ENCODE assay signal across 34 cellular contexts in genomic region chr13:70388935-70389334, GRCh38.
"Had no signal": no experiment of that assay in that cellular context is flagged by ENCODE, and none has a peak within 500 bp of the region (broad histone marks: within the 10 kb centered on the region; RNA-seq: fewer than 3 reads in every experiment).

No MANE protein-coding gene starts in this region.

- H3K4me1 Mint-ChIP-seq: activated CD4-positive, alpha-beta memory T cell treated with anti-CD3 and anti-CD28 coated beads, Interleukin-2, amount 10 ng/mL, durations not matched to agents 7 days and 5 days; activated CD4-positive, alpha-beta T cell treated with anti-CD3 and anti-CD28 coated beads, Interleukin-2, amount 10 ng/mL, durations not matched to agents 7 days and 5 days; central memory CD8-positive, alpha-beta T cell; T-helper 17 cell had no signal

- H3K27me3 ChIP-seq: brain microvascular endothelial cell, dorsolateral prefrontal cortex, foreskin keratinocyte, heart right ventricle had no signal

- H3K9me3 ChIP-seq: gastroesophageal sphincter had no signal

- H3K27me3 Mint-ChIP-seq: activated CD4-positive, alpha-beta memory T cell treated with anti-CD3 and anti-CD28 coated beads, Interleukin-2, amount 10 ng/mL, durations not matched to agents 7 days and 5 days; activated CD4-positive, alpha-beta T cell treated with anti-CD3 and anti-CD28 coated beads, Interleukin-2, amount 10 ng/mL, durations not matched to agents 7 days and 5 days; activated naive CD8-positive, alpha-beta T cell; activated T-cell treated with anti-CD3 and anti-CD28 coated beads, Interleukin-2, amount 50 U/mL, for 24 hours; central memory CD8-positive, alpha-beta T cell; dendritic cell treated with granulocyte-macrophage colony-stimulating factor and Interleukin-4, amounts not matched to agents 40 ng/mL and 50 ng/mL, for 4 days; T-helper 17 cell had no signal

- H3K27ac Mint-ChIP-seq: activated CD4-positive, alpha-beta memory T cell treated with anti-CD3 and anti-CD28 coated beads, Interleukin-2, amount 10 ng/mL, durations not matched to agents 7 days and 5 days; activated CD4-positive, alpha-beta T cell treated with anti-CD3 and anti-CD28 coated beads, Interleukin-2, amount 10 ng/mL, durations not matched to agents 7 days and 5 days; activated naive CD8-positive, alpha-beta T cell; activated T-cell treated with anti-CD3 and anti-CD28 coated beads, Interleukin-2, amount 50 U/mL, for 24 hours; activated T-cell treated with anti-CD3 and anti-CD28 coated beads, Interleukin-2, amount 50 U/mL, for 72 hours; dendritic cell treated with granulocyte-macrophage colony-stimulating factor and Interleukin-4, amounts not matched to agents 40 ng/mL and 50 ng/mL, for 4 days; endodermal cell; T-helper 17 cell; T-helper 2 cell treated with Interferon-gamma antibody and Interleukin-4, amounts not matched to agents 5 μg/mL and 100 μg/mL, for 36 hours; WTC11 had no signal

- H3K4me1 ChIP-seq: foreskin keratinocyte, gastroesophageal sphincter, heart right ventricle had no signal

- FAIRE-seq: astrocyte, bronchial epithelial cell had no signal

- ATAC-seq: activated T-cell treated with anti-CD3 and anti-CD28 coated beads, Interleukin-2, amount 50 U/mL, for 72 hours; esophagus mucosa; foreskin keratinocyte; gastroesophageal sphincter; heart right ventricle; T-helper 17 cell; WTC11 had no signal

- H3K27ac ChIP-seq: brain microvascular endothelial cell, coronary artery, dorsolateral prefrontal cortex, foreskin keratinocyte, gastroesophageal sphincter, heart right ventricle had no signal

- H3K4me3 ChIP-seq: coronary artery, dorsolateral prefrontal cortex, gastroesophageal sphincter, heart right ventricle had no signal

- H3K36me3 Mint-ChIP-seq: activated naive CD8-positive, alpha-beta T cell; WTC11 had no signal

- H3K9me3 Mint-ChIP-seq: activated CD4-positive, alpha-beta memory T cell treated with anti-CD3 and anti-CD28 coated beads, Interleukin-2, amount 10 ng/mL, durations not matched to agents 7 days and 5 days had no signal

- H3K4me3 Mint-ChIP-seq: activated CD4-positive, alpha-beta memory T cell treated with anti-CD3 and anti-CD28 coated beads, Interleukin-2, amount 10 ng/mL, durations not matched to agents 7 days and 5 days; activated CD4-positive, alpha-beta T cell treated with anti-CD3 and anti-CD28 coated beads, Interleukin-2, amount 10 ng/mL, durations not matched to agents 7 days and 5 days; activated naive CD8-positive, alpha-beta T cell; activated T-cell treated with anti-CD3 and anti-CD28 coated beads, Interleukin-2, amount 50 U/mL, for 24 hours; activated T-cell treated with anti-CD3 and anti-CD28 coated beads, Interleukin-2, amount 50 U/mL, for 72 hours; central memory CD8-positive, alpha-beta T cell; dendritic cell treated with granulocyte-macrophage colony-stimulating factor and Interleukin-4, amounts not matched to agents 40 ng/mL and 50 ng/mL, for 4 days; endodermal cell; T-helper 17 cell; T-helper 2 cell treated with Interferon-gamma antibody and Interleukin-4, amounts not matched to agents 5 μg/mL and 100 μg/mL, for 36 hours; WTC11 had no signal

- H3K36me3 ChIP-seq: brain microvascular endothelial cell, gastroesophageal sphincter, heart right ventricle had no signal

- DNase-seq: activated CD4-positive, alpha-beta memory T cell treated with anti-CD3 and anti-CD28 coated beads, Interleukin-2, amount 10 ng/mL, durations not matched to agents 7 days and 5 days; activated CD4-positive, alpha-beta T cell treated with anti-CD3 and anti-CD28 coated beads for 1 hour; activated CD4-positive, alpha-beta T cell treated with anti-CD3 and anti-CD28 coated beads for 4 hours; activated CD4-positive, alpha-beta T cell treated with anti-CD3 and anti-CD28 coated beads, Interleukin-2, amount 10 ng/mL, durations not matched to agents 7 days and 5 days; activated CD4-positive, alpha-beta T cell treated with anti-CD3 and anti-CD28 coated beads, Interleukin-2, amount 50 U/mL, for 4 hours; activated CD8-positive, alpha-beta memory T cell treated with anti-CD3 and anti-CD28 coated beads, Interleukin-2, amount 50 U/mL, for 48 hours; activated effector memory CD4-positive, alpha-beta T cell treated with Interleukin-2 at 50 U/mL for 16 hours; activated gamma-delta T cell treated with Interleukin-2 at 50 U/mL for 16 hours; activated naive CD4-positive, alpha-beta T cell treated with anti-CD3 and anti-CD28 coated beads, Interleukin-2, amount 50 U/mL, for 16 hours; activated naive CD4-positive, alpha-beta T cell treated with Interleukin-2 at 50 U/mL for 16 hours; activated T-cell treated with anti-CD3 and anti-CD28 coated beads for 4 hours; activated T-cell treated with anti-CD3 and anti-CD28 coated beads, Interleukin-2, amount 50 U/mL, for 24 hours; activated T-cell treated with anti-CD3 and anti-CD28 coated beads, Interleukin-2, amount 50 U/mL, for 72 hours; amniotic stem cell; anterior cingulate cortex; brain microvascular endothelial cell; dorsolateral prefrontal cortex; effector memory CD4-positive, alpha-beta T cell; endodermal cell; foreskin keratinocyte; heart right ventricle; hippocampal formation; T-helper 17 cell; T1000 had no signal
